27 cellular contexts compared by ENCODE assay signal in genomic region chr2:101147971-101148370, GRCh38. TPM values are rescaled to one million over a fixed set of nuclear protein-coding genes. Genes with fewer than 3 reads are reported as not detected.
DNase-seq lines count a peak whose midpoint lies in the region; ATAC-seq and TF ChIP-seq lines count a peak whose summit lies in the region.
"Had no signal": no experiment of that assay in that cellular context is flagged by ENCODE, and none has a peak within 500 bp of the region (broad histone marks: within the 10 kb centered on the region; RNA-seq: fewer than 3 reads in every experiment).

No MANE protein-coding gene starts in this region.

- DNase-seq in natural killer cell (no peak), dermis blood vessel endothelial cell (peak; percentile 22), nephron progenitor cell (no peak), SIG-M5 treated with dmso at 0.1 percent for 504 hours (lab: John Stamatoyannopoulos, UW; ENCODE audit: unreplicated experiment) (no peak), DMS 273 (lab: John Stamatoyannopoulos, UW; ENCODE audit: unreplicated experiment) (no peak), COLO668 (lab: John Stamatoyannopoulos, UW; ENCODE audit: unreplicated experiment) (no peak)
- DNase-seq in natural killer cell treated with Interleukin-12 subunit alpha and Interleukin-12 subunit beta and Interleukin-15 and Interleukin-18, amount 100 ng/mL, for 72 hours (ENCODE audit: low spot score), result no peak
- DNase-seq in activated CD4-positive, CD25-positive, alpha-beta regulatory T cell (lab: John Stamatoyannopoulos, UW), result no peak
- DNase-seq: activated CD8-positive, alpha-beta T cell treated with anti-CD3 and anti-CD28 coated beads for 36 hours; activated naive CD4-positive, alpha-beta T cell treated with anti-CD3 and anti-CD28 coated beads, Interleukin-2, amount 10 ng/mL, durations not matched to agents 7 days and 5 days; body of pancreas; COR-L47; DMS79; GDM1; HCEC 1CT; KG1; MM.1S; NCI-H1417; NCI-H2029 treated with DMSO at 0.1 percent for 48 hours; NCI-H2227 treated with DMSO at 0.1 percent for 48 hours; NCI-H526; nucleus accumbens; SIG-M5 had no signal

- no peak for ATAC-seq in natural killer cell
- no peak for ATAC-seq in natural killer cell treated with Interleukin-12 subunit alpha and Interleukin-12 subunit beta and Interleukin-15 and Interleukin-18, amount 100 ng/mL, for 72 hours
- ATAC-seq: activated CD8-positive, alpha-beta T cell treated with anti-CD3 and anti-CD28 coated beads for 36 hours; body of pancreas; gastroesophageal sphincter; stimulated activated effector memory CD8-positive, alpha-beta T cell treated with anti-CD3 and anti-CD28 coated beads, Interleukin-12 subunit alpha, Interleukin-12 subunit beta, amount 100 ng/mL, for 72 hours had no signal

- H3K9me3 Mint-ChIP-seq in natural killer cell (no peaks in the 10 kb centered on the region), nephron progenitor cell (peaks cover 7% of the 10 kb centered on the region)
- no peaks in the 10 kb centered on the region for H3K9me3 Mint-ChIP-seq in natural killer cell treated with Interleukin-12 subunit alpha and Interleukin-12 subunit beta and Interleukin-15 and Interleukin-18, amount 100 ng/mL, for 72 hours
- H3K9me3 Mint-ChIP-seq: activated CD8-positive, alpha-beta T cell treated with anti-CD3 and anti-CD28 coated beads for 36 hours; activated naive CD4-positive, alpha-beta T cell treated with anti-CD3 and anti-CD28 coated beads, Interleukin-2, amount 10 ng/mL, durations not matched to agents 7 days and 5 days; dendritic cell treated with granulocyte-macrophage colony-stimulating factor and Interleukin-4, amounts not matched to agents 40 ng/mL and 50 ng/mL, for 4 days; stimulated activated effector memory CD8-positive, alpha-beta T cell treated with anti-CD3 and anti-CD28 coated beads, Interleukin-12 subunit alpha, Interleukin-12 subunit beta, amount 100 ng/mL, for 72 hours; T-helper 2 cell treated with Interferon-gamma antibody and Interleukin-4, amounts not matched to agents 5 μg/mL and 100 μg/mL, for 36 hours had no signal

- H3K27me3 Mint-ChIP-seq in natural killer cell (ENCODE audit: low read depth in 2 of 2) (peaks cover 37 to 56% of the 10 kb centered on the region in 2 donors), nephron progenitor cell (ENCODE audit: low read depth, poor library complexity) (peaks cover 51% of the 10 kb centered on the region)
- H3K27me3 Mint-ChIP-seq in natural killer cell treated with Interleukin-12 subunit alpha and Interleukin-12 subunit beta and Interleukin-15 and Interleukin-18, amount 100 ng/mL, for 72 hours, result peaks cover 57 to 67% of the 10 kb centered on the region in 2 donors

- peak overlapping the region; percentile 42 for H3K4me3 Mint-ChIP-seq in natural killer cell
- H3K4me3 Mint-ChIP-seq in natural killer cell treated with Interleukin-12 subunit alpha and Interleukin-12 subunit beta and Interleukin-15 and Interleukin-18, amount 100 ng/mL, for 72 hours, result no peak overlapping the region
- peak overlapping the region; percentile 31 for H3K4me3 Mint-ChIP-seq in nephron progenitor cell
- H3K4me3 Mint-ChIP-seq: activated CD8-positive, alpha-beta T cell treated with anti-CD3 and anti-CD28 coated beads for 36 hours; activated naive CD4-positive, alpha-beta T cell treated with anti-CD3 and anti-CD28 coated beads, Interleukin-2, amount 10 ng/mL, durations not matched to agents 7 days and 5 days; dendritic cell treated with granulocyte-macrophage colony-stimulating factor and Interleukin-4, amounts not matched to agents 40 ng/mL and 50 ng/mL, for 4 days; stimulated activated effector memory CD8-positive, alpha-beta T cell treated with anti-CD3 and anti-CD28 coated beads, Interleukin-12 subunit alpha, Interleukin-12 subunit beta, amount 100 ng/mL, for 72 hours; T-helper 2 cell treated with Interferon-gamma antibody and Interleukin-4, amounts not matched to agents 5 μg/mL and 100 μg/mL, for 36 hours had no signal

- H3K27ac Mint-ChIP-seq in natural killer cell (no peak overlapping the region), nephron progenitor cell (no peak overlapping the region)
- no peak overlapping the region for H3K27ac Mint-ChIP-seq in natural killer cell treated with Interleukin-12 subunit alpha and Interleukin-12 subunit beta and Interleukin-15 and Interleukin-18, amount 100 ng/mL, for 72 hours
- H3K27ac Mint-ChIP-seq: activated CD8-positive, alpha-beta T cell treated with anti-CD3 and anti-CD28 coated beads for 36 hours; activated naive CD4-positive, alpha-beta T cell treated with anti-CD3 and anti-CD28 coated beads, Interleukin-2, amount 10 ng/mL, durations not matched to agents 7 days and 5 days; dendritic cell treated with granulocyte-macrophage colony-stimulating factor and Interleukin-4, amounts not matched to agents 40 ng/mL and 50 ng/mL, for 4 days; stimulated activated effector memory CD8-positive, alpha-beta T cell treated with anti-CD3 and anti-CD28 coated beads, Interleukin-12 subunit alpha, Interleukin-12 subunit beta, amount 100 ng/mL, for 72 hours; T-helper 2 cell treated with Interferon-gamma antibody and Interleukin-4, amounts not matched to agents 5 μg/mL and 100 μg/mL, for 36 hours had no signal

- no peak for TF ChIP-seq CTCF in natural killer cell (IDR thresholded peaks at IDR 0.05)
- TF ChIP-seq CTCF in nephron progenitor cell (IDR thresholded peaks at IDR 0.05), result no peak

- intact Hi-C loops in natural killer cell (cut with micrococcal nuclease), result no loop called here

- H3K36me3 Mint-ChIP-seq in natural killer cell (no peaks in the 10 kb centered on the region), nephron progenitor cell (ENCODE audit: low read depth) (peaks cover 12% of the 10 kb centered on the region)
- no peaks in the 10 kb centered on the region for H3K36me3 Mint-ChIP-seq in natural killer cell treated with Interleukin-12 subunit alpha and Interleukin-12 subunit beta and Interleukin-15 and Interleukin-18, amount 100 ng/mL, for 72 hours
- H3K36me3 Mint-ChIP-seq: activated naive CD4-positive, alpha-beta T cell treated with anti-CD3 and anti-CD28 coated beads, Interleukin-2, amount 10 ng/mL, durations not matched to agents 7 days and 5 days; stimulated activated effector memory CD8-positive, alpha-beta T cell treated with anti-CD3 and anti-CD28 coated beads, Interleukin-12 subunit alpha, Interleukin-12 subunit beta, amount 100 ng/mL, for 72 hours had no signal

- H3K4me1 Mint-ChIP-seq in natural killer cell (peaks cover 22 to 32% of the 10 kb centered on the region in 2 donors), nephron progenitor cell (peaks cover 62% of the 10 kb centered on the region)
- H3K4me1 Mint-ChIP-seq in natural killer cell treated with Interleukin-12 subunit alpha and Interleukin-12 subunit beta and Interleukin-15 and Interleukin-18, amount 100 ng/mL, for 72 hours (ENCODE audit: low read depth in 2 of 2), result peaks cover 18% of the 10 kb centered on the region in 2 donors

RNA-seq across cellular contexts. Expression of gene TBC1D8, which starts 3.2 kb away (rescaled TPM):
- total RNA-seq in natural killer cell (1 to 10 TPM; 2.2 to 8.7 (median 5.1) TPM), dermis blood vessel endothelial cell (81.3 and 89.8 TPM in 2 replicates)
- under 1 TPM; 0.29 to 0.56 TPM for total RNA-seq in natural killer cell treated with Interleukin-12 subunit alpha and Interleukin-12 subunit beta and Interleukin-15 and Interleukin-18, amount 100 ng/mL, for 72 hours
